16 cellular contexts compared by ENCODE assay signal in the genomic region with DNA sequence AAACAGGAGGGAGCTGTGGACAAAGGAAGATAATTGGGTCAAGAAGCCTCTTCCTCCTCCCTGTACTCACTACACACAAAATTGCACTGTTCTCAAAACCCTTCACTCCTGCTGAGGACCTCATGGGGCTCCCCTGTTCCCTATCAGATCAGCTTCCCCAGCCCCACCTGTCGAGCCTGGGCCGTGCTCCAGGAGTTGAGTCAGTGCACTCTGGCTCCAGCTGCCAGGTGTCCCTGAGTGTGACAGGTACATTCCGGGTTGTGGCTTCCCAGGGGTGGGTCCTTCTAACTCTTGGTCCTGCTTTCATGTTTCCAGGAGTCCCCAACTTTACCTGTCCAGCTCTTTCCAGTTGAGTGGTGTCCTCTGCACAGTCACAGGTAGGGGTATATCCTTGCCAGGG. TPM values are rescaled to one million over a fixed set of nuclear protein-coding genes. Genes with fewer than 3 reads are reported as not detected.
DNase-seq lines count a peak whose midpoint lies in the region; ATAC-seq and TF ChIP-seq lines count a peak whose summit lies in the region.
"Had no signal": no experiment of that assay in that cellular context is flagged by ENCODE, and none has a peak within 500 bp of the region (broad histone marks: within the 10 kb centered on the region; RNA-seq: fewer than 3 reads in every experiment).

No MANE protein-coding gene starts in this region.

- H2BK15ac ChIP-seq in mesenchymal stem cell (ENCODE audit: low read depth, poor library complexity, severe bottlenecking), result no peak overlapping the region

- H2BK120ac ChIP-seq in mesenchymal stem cell (ENCODE audit: low read depth, low read length), result no peak overlapping the region

- H3K79me1 ChIP-seq in mesenchymal stem cell (replicated peaks; ENCODE audit: low read length, poor library complexity, severe bottlenecking), result peaks cover 19% of the 10 kb centered on the region

- no peak overlapping the region for H3K4ac ChIP-seq in mesenchymal stem cell (ENCODE audit: low read depth in 1 of 2, low read length in 2 of 2)

- H3K14ac ChIP-seq in mesenchymal stem cell (ENCODE audit: low read length in 2 of 2), result no peak overlapping the region

- H3K27ac Mint-ChIP-seq in T-helper 17 cell (peak overlapping the region; percentile 83), neural progenitor cell (no peak overlapping the region)
- H3K27ac Mint-ChIP-seq: activated B cell treated with CpG ODN at 0.5 μM for 24 hours; activated T-helper 2 cell treated with anti-CD3 and anti-CD28 coated beads, Interferon-gamma antibody, Interleukin-2, Interleukin-4, amounts not matched to agents 10 μg/mL and 5 μg/mL and 100 μg/mL, durations not matched to agents 14 hours and 24 hours and 36 hours had no signal

- no peaks in the 10 kb centered on the region for H3K27me3 ChIP-seq in mesenchymal stem cell (ENCODE audit: control insufficient read depth in 1 of 2, insufficient read depth in 1 of 2, low read length in 2 of 2)
- H3K27me3 ChIP-seq in neural progenitor cell, result no peaks in the 10 kb centered on the region

- no peak overlapping the region for H3K4me3 ChIP-seq in mesenchymal stem cell (ENCODE audit: insufficient read depth in 1 of 2, low read depth in 1 of 2, low read length in 2 of 2)
- H3K4me3 ChIP-seq in neural progenitor cell, result no peak overlapping the region

- no peaks in the 10 kb centered on the region for H3K9me3 Mint-ChIP-seq in neural progenitor cell
- H3K9me3 Mint-ChIP-seq: activated B cell treated with CpG ODN at 0.5 μM for 24 hours; activated T-helper 2 cell treated with anti-CD3 and anti-CD28 coated beads, Interferon-gamma antibody, Interleukin-2, Interleukin-4, amounts not matched to agents 10 μg/mL and 5 μg/mL and 100 μg/mL, durations not matched to agents 14 hours and 24 hours and 36 hours; CD14-positive monocyte had no signal

- 94% methylated on average over 3 of the region's 3 CpGs for WGBS in mesenchymal stem cell

- H3F3A ChIP-seq in neural progenitor cell (ENCODE audit: low read depth), result peaks cover 12% of the 10 kb centered on the region

- no peaks in the 10 kb centered on the region for H3K36me3 Mint-ChIP-seq in T-helper 17 cell (ENCODE audit: low read depth)
- peaks cover 11% of the 10 kb centered on the region for H3K36me3 Mint-ChIP-seq in neural progenitor cell

- H3K9ac ChIP-seq in mesenchymal stem cell (ENCODE audit: low read length) (no peak overlapping the region), neural progenitor cell (no peak overlapping the region)

- H3K23ac ChIP-seq in mesenchymal stem cell (ENCODE audit: low read length in 2 of 2), result no peak overlapping the region

- no peak overlapping the region for H4K91ac ChIP-seq in mesenchymal stem cell (ENCODE audit: low read length)

- no peaks in the 10 kb centered on the region for H3K27me3 Mint-ChIP-seq in T-helper 17 cell
- peaks cover 3% of the 10 kb centered on the region for H3K27me3 Mint-ChIP-seq in neural progenitor cell (ENCODE audit: insufficient read depth, low read depth)
- H3K27me3 Mint-ChIP-seq: activated B cell treated with CpG ODN at 0.5 μM for 24 hours had no signal

- peaks cover 16% of the 10 kb centered on the region for H3K4me1 ChIP-seq in mesenchymal stem cell (ENCODE audit: control insufficient read depth, insufficient read depth, low read depth, low read length)
- H3K4me1 ChIP-seq in neural progenitor cell, result no peaks in the 10 kb centered on the region

- H3K27ac ChIP-seq in mesenchymal stem cell (ENCODE audit: low read length, poor library complexity, severe bottlenecking) (peak overlapping the region; percentile 12), neural progenitor cell (no peak overlapping the region)

- peaks cover 14% of the 10 kb centered on the region for H3K4me1 Mint-ChIP-seq in T-helper 17 cell
- H3K4me1 Mint-ChIP-seq in neural progenitor cell, result no peaks in the 10 kb centered on the region
- H3K4me1 Mint-ChIP-seq: activated B cell treated with CpG ODN at 0.5 μM for 24 hours had no signal

- H3K4me2 ChIP-seq in mesenchymal stem cell (ENCODE audit: low read length, poor library complexity, severe bottlenecking) (no peak overlapping the region), neural progenitor cell (no peak overlapping the region)

- peak; percentile 96 for DNase-seq in DMS53 (lab: John Stamatoyannopoulos, UW)
- DNase-seq in NCI-H146 treated with DMSO at 0.1 percent for 48 hours (lab: John Stamatoyannopoulos, UW; ENCODE audit: unreplicated experiment), result peak; percentile 27
- no peak for DNase-seq in T-helper 17 cell
- no peak for DNase-seq in mesenchymal stem cell
- DNase-seq in NOMO-1 treated with dmso at 0.1 percent for 144 hours (lab: John Stamatoyannopoulos, UW; ENCODE audit: unreplicated experiment), result no peak
- no peak for DNase-seq in neural progenitor cell (ENCODE audit: low spot score)
- DNase-seq: activated B cell treated with CpG ODN at 0.5 μM for 24 hours; central memory CD4-positive, alpha-beta T cell; NCI-H82; stimulated activated CD4-positive, alpha-beta T cell treated with anti-CD3 and anti-CD28 coated beads, Interleukin-4, amount 100 ng/mL, for 24 hours had no signal

- H2AK5ac ChIP-seq in mesenchymal stem cell (ENCODE audit: low read length, severe bottlenecking), result no peak overlapping the region

- H4K20me1 ChIP-seq in neural progenitor cell (ENCODE audit: low read depth), result no peaks in the 10 kb centered on the region

- H2BK5ac ChIP-seq in mesenchymal stem cell (ENCODE audit: low read depth, low read length, poor library complexity, severe bottlenecking), result no peak overlapping the region

- no peaks in the 10 kb centered on the region for H3K79me2 ChIP-seq in neural progenitor cell (ENCODE audit: low read depth)

- no peak overlapping the region for H3K4me3 Mint-ChIP-seq in T-helper 17 cell
- no peak overlapping the region for H3K4me3 Mint-ChIP-seq in neural progenitor cell
- H3K4me3 Mint-ChIP-seq: activated B cell treated with CpG ODN at 0.5 μM for 24 hours, CD14-positive monocyte had no signal

- no peak overlapping the region for H4K8ac ChIP-seq in mesenchymal stem cell (ENCODE audit: low read length)

- H2AFZ ChIP-seq in mesenchymal stem cell (ENCODE audit: low read depth, low read length) (no peak overlapping the region), neural progenitor cell (replicated peaks) (no peak overlapping the region)

- H2BK12ac ChIP-seq in mesenchymal stem cell (ENCODE audit: low read length in 2 of 2), result no peak overlapping the region

- H3K36me3 ChIP-seq in mesenchymal stem cell (ENCODE audit: control insufficient read depth in 1 of 2, insufficient read depth in 2 of 2, low read depth in 1 of 2, low read length in 2 of 2) (peaks cover 50 to 70% of the 10 kb centered on the region in 2 experiments), neural progenitor cell (no peaks in the 10 kb centered on the region)

- ATAC-seq in T-helper 17 cell (no peak), HG02610 (IDR thresholded peaks at IDR 0.05; ENCODE audit: unreplicated experiment) (no peak), HG03460 (IDR thresholded peaks at IDR 0.05; ENCODE audit: unreplicated experiment) (no peak)

- H3K9me3 ChIP-seq in T-helper 17 cell (ENCODE audit: control insufficient read depth, low read length, poor library complexity, severe bottlenecking), result no peaks in the 10 kb centered on the region
- H3K9me3 ChIP-seq in mesenchymal stem cell (ENCODE audit: control insufficient read depth, low read length), result no peaks in the 10 kb centered on the region
- H3K9me3 ChIP-seq in neural progenitor cell (ENCODE audit: low read depth), result no peaks in the 10 kb centered on the region

- TF ChIP-seq CTCF in neural progenitor cell (IDR thresholded peaks at IDR 0.05), result no peak

- no peak overlapping the region for H3K18ac ChIP-seq in mesenchymal stem cell (ENCODE audit: low read depth in 1 of 2, low read length in 2 of 2)

RNA-seq across cellular contexts. Expression of gene RAB5IF, which starts 8.4 kb away (rescaled TPM):
- total RNA-seq in T-helper 17 cell (10 to 100 TPM; 66.3 to 71.0 TPM), neural progenitor cell (ENCODE audit: low replicate concordance) (69.5 and 90.1 TPM in 2 replicates)
- polyA plus RNA-seq in mesenchymal stem cell (2013, experiment 1 of 2), result 138 TPM
- 147 TPM for polyA plus RNA-seq in mesenchymal stem cell (2013, experiment 2 of 2)

RNA-seq across cellular contexts. Expression of gene SLA2, which starts 32.0 kb away (rescaled TPM):
- total RNA-seq in T-helper 17 cell (10 to 100 TPM; 31.4 to 46.8 TPM), neural progenitor cell (ENCODE audit: low replicate concordance) (0.21 and 0.50 TPM in 2 replicates)
- not detected for polyA plus RNA-seq in mesenchymal stem cell (2013, experiment 1 of 2)
- not detected for polyA plus RNA-seq in mesenchymal stem cell (2013, experiment 2 of 2)
- total RNA-seq: fibroblast of lung, renal cortical epithelial cell had no signal
- polyA plus RNA-seq: fibroblast of lung had no signal

RNA-seq across cellular contexts. Expression of gene TGIF2, which starts 40.6 kb away (rescaled TPM):
- total RNA-seq in T-helper 17 cell, result 10 to 100 TPM; 32.8 to 38.5 TPM
- 16.5 TPM for polyA plus RNA-seq in mesenchymal stem cell (2013, experiment 1 of 2)
- 16.7 TPM for polyA plus RNA-seq in mesenchymal stem cell (2013, experiment 2 of 2)
- 67.1 and 76.5 TPM in 2 replicates for total RNA-seq in neural progenitor cell (ENCODE audit: low replicate concordance)

Comparison
In these comparisons a context has a peak if more than half of its experiments do, and no peak if none do; other contexts are left out.
1. DNase-seq: peak in DMS53 (single experiment) and NCI-H146 treated with DMSO at 0.1 percent for 48 hours (single experiment); none in T-helper 17 cell (0 of 3), mesenchymal stem cell (single experiment), NOMO-1 treated with dmso at 0.1 percent for 144 hours (single experiment) and neural progenitor cell (single experiment).
2. RNA of gene SLA2, which starts 32.0 kb away (total RNA-seq): 31.4 to 46.8 TPM in T-helper 17 cell; 0.21 to 0.50 TPM in neural progenitor cell; every median in the first group is over 10 times any median in the second.